ENCODE assay signal across 38 cellular contexts in the genomic region with DNA sequence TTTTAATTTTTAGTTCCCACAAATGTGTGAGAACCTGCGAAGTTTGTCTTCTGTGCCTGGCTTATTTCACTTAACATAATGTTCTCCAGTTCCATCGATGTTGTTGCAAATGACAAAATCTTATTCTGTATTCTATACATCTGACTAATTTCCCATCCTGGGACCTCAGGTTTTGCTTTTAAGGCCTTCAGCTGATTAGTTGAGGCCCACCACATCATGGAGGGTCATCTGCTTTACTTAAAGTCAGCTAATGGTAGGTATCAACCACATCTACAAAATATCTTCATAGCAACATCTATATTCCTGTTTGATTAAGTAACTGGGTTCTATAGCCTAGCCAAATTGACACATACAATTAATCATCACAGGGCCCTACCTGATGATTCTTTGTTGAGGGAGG.
"Had no signal": no experiment of that assay in that cellular context is flagged by ENCODE, and none has a peak within 500 bp of the region (broad histone marks: within the 10 kb centered on the region; RNA-seq: fewer than 3 reads in every experiment).

No MANE protein-coding gene starts in this region.

- H3K9me3 ChIP-seq: adrenal gland, ascending aorta, body of pancreas, breast epithelium had no signal

- ATAC-seq: activated naive CD4-positive, alpha-beta T cell treated with anti-CD3 and anti-CD28 coated beads, Interleukin-2, amount 50 U/mL, for 72 hours; activated naive CD8-positive, alpha-beta T cell treated with anti-CD3 and anti-CD28 coated beads, Interleukin-2, amount 50 U/mL, for 24 hours; activated T-cell treated with anti-CD3 and anti-CD28 coated beads, Interleukin-2, amount 50 U/mL, for 4 hours; activated T-cell treated with anti-CD3 and anti-CD28 coated beads, Interleukin-2, amount 50 U/mL, for 72 hours; activated T-helper 17 cell treated with anti-CD3 and anti-CD28 coated beads, Interleukin-2, amount 50 U/mL, for 72 hours; body of pancreas had no signal

- H3K4me3 ChIP-seq: adrenal gland, ascending aorta, body of pancreas, breast epithelium, cardiac muscle cell had no signal

- H3K4me3 Mint-ChIP-seq: activated naive CD4-positive, alpha-beta T cell treated with anti-CD3 and anti-CD28 coated beads for 36 hours; activated naive CD4-positive, alpha-beta T cell treated with anti-CD3 and anti-CD28 coated beads, Interleukin-2, amount 10 ng/mL, durations not matched to agents 7 days and 5 days; activated naive CD4-positive, alpha-beta T cell treated with anti-CD3 and anti-CD28 coated beads, Interleukin-2, amount 50 U/mL, for 24 hours; activated naive CD8-positive, alpha-beta T cell; activated naive CD8-positive, alpha-beta T cell treated with anti-CD3 and anti-CD28 coated beads for 36 hours; activated naive CD8-positive, alpha-beta T cell treated with anti-CD3 and anti-CD28 coated beads, Interleukin-2, amount 10 ng/mL, durations not matched to agents 7 days and 5 days; activated naive CD8-positive, alpha-beta T cell treated with anti-CD3 and anti-CD28 coated beads, Interleukin-2, amount 50 U/mL, for 24 hours; activated T-cell treated with anti-CD3 and anti-CD28 coated beads, Interleukin-2, amount 50 U/mL, for 24 hours; activated T-cell treated with anti-CD3 and anti-CD28 coated beads, Interleukin-2, amount 50 U/mL, for 4 hours; activated T-cell treated with anti-CD3 and anti-CD28 coated beads, Interleukin-2, amount 50 U/mL, for 72 hours; activated T-helper 1 cell treated with anti-CD3 and anti-CD28 coated beads, Interleukin-12 subunit alpha, Interleukin-12 subunit beta, Interleukin-2, Interleukin-4 antibody, amounts not matched to agents 30 ng/mL and 10 ng/mL and 1 ng/mL, durations not matched to agents 14 hours and 24 hours and 36 hours; activated T-helper 17 cell treated with anti-CD3 and anti-CD28 coated beads, Interleukin-2, amount 50 U/mL, for 72 hours; brain; central memory CD8-positive, alpha-beta T cell had no signal

- H3K27ac ChIP-seq: adrenal gland, ascending aorta, body of pancreas, brain microvascular endothelial cell, breast epithelium, cardiac muscle cell had no signal

- H3K36me3 Mint-ChIP-seq: activated naive CD4-positive, alpha-beta T cell treated with anti-CD3 and anti-CD28 coated beads, Interleukin-2, amount 10 ng/mL, durations not matched to agents 7 days and 5 days; activated naive CD4-positive, alpha-beta T cell treated with anti-CD3 and anti-CD28 coated beads, Interleukin-2, amount 50 U/mL, for 24 hours; activated naive CD8-positive, alpha-beta T cell; activated naive CD8-positive, alpha-beta T cell treated with anti-CD3 and anti-CD28 coated beads for 36 hours; activated naive CD8-positive, alpha-beta T cell treated with anti-CD3 and anti-CD28 coated beads, Interleukin-2, amount 10 ng/mL, durations not matched to agents 7 days and 5 days had no signal

- H3K4me1 ChIP-seq: adrenal gland, ascending aorta, body of pancreas, breast epithelium had no signal

- H3K27me3 Mint-ChIP-seq: activated naive CD4-positive, alpha-beta T cell treated with anti-CD3 and anti-CD28 coated beads, Interleukin-2, amount 10 ng/mL, durations not matched to agents 7 days and 5 days; activated naive CD4-positive, alpha-beta T cell treated with anti-CD3 and anti-CD28 coated beads, Interleukin-2, amount 50 U/mL, for 24 hours; activated naive CD8-positive, alpha-beta T cell treated with anti-CD3 and anti-CD28 coated beads, Interleukin-2, amount 10 ng/mL, durations not matched to agents 7 days and 5 days; activated T-cell treated with anti-CD3 and anti-CD28 coated beads, Interleukin-2, amount 50 U/mL, for 24 hours; activated T-helper 17 cell treated with anti-CD3 and anti-CD28 coated beads, Interleukin-2, amount 50 U/mL, for 72 hours; brain; central memory CD8-positive, alpha-beta T cell had no signal

- H3K9me3 Mint-ChIP-seq: activated naive CD4-positive, alpha-beta T cell treated with anti-CD3 and anti-CD28 coated beads, Interleukin-2, amount 50 U/mL, for 24 hours had no signal

- FAIRE-seq: astrocyte, bronchial epithelial cell had no signal

- H3K4me1 Mint-ChIP-seq: activated naive CD4-positive, alpha-beta T cell treated with anti-CD3 and anti-CD28 coated beads, Interleukin-2, amount 10 ng/mL, durations not matched to agents 7 days and 5 days; activated naive CD4-positive, alpha-beta T cell treated with anti-CD3 and anti-CD28 coated beads, Interleukin-2, amount 50 U/mL, for 24 hours; activated naive CD8-positive, alpha-beta T cell treated with anti-CD3 and anti-CD28 coated beads for 36 hours; activated naive CD8-positive, alpha-beta T cell treated with anti-CD3 and anti-CD28 coated beads, Interleukin-2, amount 10 ng/mL, durations not matched to agents 7 days and 5 days; activated naive CD8-positive, alpha-beta T cell treated with anti-CD3 and anti-CD28 coated beads, Interleukin-2, amount 50 U/mL, for 24 hours; activated T-helper 17 cell treated with anti-CD3 and anti-CD28 coated beads, Interleukin-2, amount 50 U/mL, for 72 hours; central memory CD8-positive, alpha-beta T cell had no signal

- DNase-seq: activated gamma-delta T cell; activated gamma-delta T cell treated with Interleukin-2 at 50 U/mL for 16 hours; activated naive CD4-positive, alpha-beta T cell; activated naive CD4-positive, alpha-beta T cell treated with anti-CD3 and anti-CD28 coated beads for 36 hours; activated naive CD4-positive, alpha-beta T cell treated with anti-CD3 and anti-CD28 coated beads, Interleukin-2, amount 10 ng/mL, durations not matched to agents 7 days and 5 days; activated naive CD4-positive, alpha-beta T cell treated with anti-CD3 and anti-CD28 coated beads, Interleukin-2, amount 50 U/mL, for 16 hours; activated naive CD4-positive, alpha-beta T cell treated with Interleukin-2 at 50 U/mL for 16 hours; activated naive CD8-positive, alpha-beta T cell treated with anti-CD3 and anti-CD28 coated beads for 36 hours; activated naive CD8-positive, alpha-beta T cell treated with anti-CD3 and anti-CD28 coated beads, Interleukin-2, amount 10 ng/mL, durations not matched to agents 7 days and 5 days; activated naive CD8-positive, alpha-beta T cell treated with anti-CD3 and anti-CD28 coated beads, Interleukin-2, amount 50 U/mL, for 24 hours; activated T-cell treated with anti-CD3 and anti-CD28 coated beads, Interleukin-2, amount 50 U/mL, for 1 hour; activated T-cell treated with anti-CD3 and anti-CD28 coated beads, Interleukin-2, amount 50 U/mL, for 24 hours; activated T-cell treated with anti-CD3 and anti-CD28 coated beads, Interleukin-2, amount 50 U/mL, for 4 hours; activated T-cell treated with anti-CD3 and anti-CD28 coated beads, Interleukin-2, amount 50 U/mL, for 48 hours; activated T-cell treated with anti-CD3 and anti-CD28 coated beads, Interleukin-2, amount 50 U/mL, for 72 hours; adrenal gland; amniotic stem cell; amygdala; anterior cingulate cortex; aorta; body of pancreas; brain microvascular endothelial cell; caudate nucleus; central memory CD4-positive, alpha-beta T cell; cerebellar nuclear complex had no signal

- H3K27me3 ChIP-seq: adrenal gland, ascending aorta, body of pancreas, brain microvascular endothelial cell, breast epithelium, cardiac muscle cell had no signal

- H3K36me3 ChIP-seq: adrenal gland, ascending aorta, brain microvascular endothelial cell, breast epithelium, cardiac muscle cell had no signal

- H3K27ac Mint-ChIP-seq: activated naive CD4-positive, alpha-beta T cell treated with anti-CD3 and anti-CD28 coated beads for 36 hours; activated naive CD4-positive, alpha-beta T cell treated with anti-CD3 and anti-CD28 coated beads, Interleukin-2, amount 10 ng/mL, durations not matched to agents 7 days and 5 days; activated naive CD4-positive, alpha-beta T cell treated with anti-CD3 and anti-CD28 coated beads, Interleukin-2, amount 50 U/mL, for 24 hours; activated naive CD4-positive, alpha-beta T cell treated with anti-CD3 and anti-CD28 coated beads, Interleukin-2, amount 50 U/mL, for 72 hours; activated naive CD8-positive, alpha-beta T cell; activated naive CD8-positive, alpha-beta T cell treated with anti-CD3 and anti-CD28 coated beads for 36 hours; activated naive CD8-positive, alpha-beta T cell treated with anti-CD3 and anti-CD28 coated beads, Interleukin-2, amount 10 ng/mL, durations not matched to agents 7 days and 5 days; activated naive CD8-positive, alpha-beta T cell treated with anti-CD3 and anti-CD28 coated beads, Interleukin-2, amount 50 U/mL, for 24 hours; activated T-cell treated with anti-CD3 and anti-CD28 coated beads, Interleukin-2, amount 50 U/mL, for 24 hours; activated T-cell treated with anti-CD3 and anti-CD28 coated beads, Interleukin-2, amount 50 U/mL, for 72 hours; activated T-helper 1 cell treated with anti-CD3 and anti-CD28 coated beads, Interleukin-12 subunit alpha, Interleukin-12 subunit beta, Interleukin-2, Interleukin-4 antibody, amounts not matched to agents 30 ng/mL and 10 ng/mL and 1 ng/mL, durations not matched to agents 14 hours and 24 hours and 36 hours; activated T-helper 17 cell treated with anti-CD3 and anti-CD28 coated beads, Interleukin-2, amount 50 U/mL, for 72 hours; activated T-helper 2 cell treated with anti-CD3 and anti-CD28 coated beads, Interferon-gamma antibody, Interleukin-2, Interleukin-4, amounts not matched to agents 10 μg/mL and 5 μg/mL and 100 μg/mL, durations not matched to agents 14 hours and 24 hours and 36 hours had no signal
